In the genomic region with DNA sequence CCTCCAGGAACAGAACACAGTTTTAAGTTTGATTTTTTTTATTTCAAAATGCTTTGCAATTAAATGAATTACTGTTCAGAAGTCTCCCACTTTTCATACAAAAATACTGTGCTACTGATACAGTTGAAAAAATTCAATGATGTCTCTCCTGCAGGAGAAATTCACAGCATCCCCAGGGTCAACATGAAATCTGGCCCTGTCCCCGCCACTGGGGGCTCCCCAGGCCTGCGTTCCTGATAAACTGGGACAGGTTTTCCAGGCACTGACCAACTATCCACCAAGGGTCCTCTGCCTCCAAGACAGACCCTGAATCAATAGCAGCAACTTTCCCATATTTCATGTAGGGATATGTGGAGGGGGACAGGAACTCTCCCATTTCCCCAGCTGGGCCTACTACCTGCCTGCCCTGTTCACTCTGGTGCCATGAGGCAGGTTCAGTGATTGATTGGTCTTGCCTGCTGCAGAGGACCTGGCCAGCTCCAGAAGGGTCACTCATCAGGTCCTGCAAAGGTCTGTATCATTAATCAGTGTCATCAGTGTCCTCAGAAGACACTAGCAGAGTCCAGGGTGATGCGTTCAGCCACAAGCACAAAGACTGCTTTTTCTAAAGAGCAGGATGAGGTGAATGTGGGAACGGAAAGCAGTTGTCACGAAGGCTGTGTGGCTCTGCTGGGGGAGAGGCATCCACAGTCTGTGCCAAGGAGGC, we compare ENCODE assay signal across 15 cellular contexts. TPM values are rescaled to one million over a fixed set of nuclear protein-coding genes. Genes with fewer than 3 reads are reported as not detected.
DNase-seq lines count a peak whose midpoint lies in the region; ATAC-seq and TF ChIP-seq lines count a peak whose summit lies in the region.
"Had no signal": no experiment of that assay in that cellular context is flagged by ENCODE, and none has a peak within 500 bp of the region (broad histone marks: within the 10 kb centered on the region; RNA-seq: fewer than 3 reads in every experiment).

No MANE protein-coding gene starts in this region.

- H3K9me3 ChIP-seq in BE2C (no peaks in the 10 kb centered on the region), SU-DHL-6 (ENCODE audit: insufficient read depth, low read length) (no peaks in the 10 kb centered on the region), mesodermal cell (ENCODE audit: control insufficient read depth, low read length) (no peaks in the 10 kb centered on the region), trophoblast cell (ENCODE audit: insufficient read depth, low read depth, low read length) (peaks cover 2% of the 10 kb centered on the region), left lung (no peaks in the 10 kb centered on the region)
- H3K9me3 ChIP-seq: BLaER1 treated with 17β-estradiol and CSF1 and Interleukin-3, amounts not matched to agents 10 nM and 100 nM; gastroesophageal sphincter had no signal

- H3K4me1 ChIP-seq in BE2C: peaks cover 8% of the 10 kb centered on the region
- no peaks in the 10 kb centered on the region for H3K4me1 ChIP-seq in mesodermal cell (ENCODE audit: control insufficient read depth, insufficient read depth, low read length, poor library complexity, severe bottlenecking)
- H3K4me1 ChIP-seq in trophoblast cell (ENCODE audit: control insufficient read depth in 1 of 2, insufficient read depth in 2 of 2, low read length in 2 of 2): peaks cover 13 to 25% of the 10 kb centered on the region in 2 experiments
- H3K4me1 ChIP-seq in left lung: peaks cover 0 to 29% of the 10 kb centered on the region in 2 donors
- H3K4me1 ChIP-seq: gastroesophageal sphincter had no signal

- H3F3A ChIP-seq in SU-DHL-6 (ENCODE audit: insufficient read depth): peaks cover 12% of the 10 kb centered on the region

- H3K23ac ChIP-seq in trophoblast cell (ENCODE audit: low read length): no peak overlapping the region

- no peak overlapping the region for H3K4ac ChIP-seq in trophoblast cell (ENCODE audit: low read depth, low read length)

- no peak overlapping the region for H4K12ac ChIP-seq in trophoblast cell (ENCODE audit: low read depth, low read length)

- H2AFZ ChIP-seq in SU-DHL-6 (ENCODE audit: low read depth, low read length, severe bottlenecking): no peak overlapping the region
- no peak overlapping the region for H2AFZ ChIP-seq in trophoblast cell (ENCODE audit: insufficient read depth, low read length, poor library complexity)

- no peak overlapping the region for H3K18ac ChIP-seq in trophoblast cell (ENCODE audit: low read length)

- H3K9ac ChIP-seq in SU-DHL-6 (ENCODE audit: low read length) (no peak overlapping the region), trophoblast cell (ENCODE audit: low read length) (no peak overlapping the region)

- H3K27me3 ChIP-seq in BE2C (no peaks in the 10 kb centered on the region), SU-DHL-6 (ENCODE audit: low read length) (no peaks in the 10 kb centered on the region), trophoblast cell (ENCODE audit: insufficient read depth, low read length) (no peaks in the 10 kb centered on the region), left lung (no peaks in the 10 kb centered on the region)
- H3K27me3 ChIP-seq: BLaER1 treated with 17β-estradiol and CSF1 and Interleukin-3, amounts not matched to agents 10 nM and 100 nM; gastroesophageal sphincter had no signal

- no peaks in the 10 kb centered on the region for H3K79me1 ChIP-seq in trophoblast cell (ENCODE audit: low read length)

- H3K36me3 ChIP-seq in BE2C: peaks cover 52% of the 10 kb centered on the region
- no peaks in the 10 kb centered on the region for H3K36me3 ChIP-seq in SU-DHL-6 (ENCODE audit: low read length)
- H3K36me3 ChIP-seq in mesodermal cell (ENCODE audit: control insufficient read depth, insufficient read depth, low read length): peaks cover 64% of the 10 kb centered on the region
- peaks cover 62 to 63% of the 10 kb centered on the region in 2 experiments for H3K36me3 ChIP-seq in trophoblast cell (ENCODE audit: control insufficient read depth in 1 of 2, insufficient read depth in 2 of 2, low read length in 2 of 2)
- peaks cover 0 to 73% of the 10 kb centered on the region in 2 donors for H3K36me3 ChIP-seq in left lung

- TF ChIP-seq CTCF in BE2C (IDR thresholded peaks at IDR 0.05; ENCODE audit: low read depth, low read length): peak; percentile 23; the same call in 1 of the 2 replicates
- TF ChIP-seq CTCF in SU-DHL-6 (IDR thresholded peaks at IDR 0.05; ENCODE audit: insufficient read depth, low read length, poor library complexity, severe bottlenecking): no peak
- no peak for TF ChIP-seq CTCF in left lung (IDR thresholded peaks at IDR 0.05)

- no peak overlapping the region for H3K4me3 ChIP-seq in BE2C (ENCODE audit: low read depth, low read length)
- no peak overlapping the region for H3K4me3 ChIP-seq in SU-DHL-6 (ENCODE audit: insufficient read depth, low read length, poor library complexity, severe bottlenecking)
- no peak overlapping the region for H3K4me3 ChIP-seq in mesodermal cell (ENCODE audit: extremely low read depth, insufficient read depth, low read length, poor library complexity, severe bottlenecking)
- no peak overlapping the region for H3K4me3 ChIP-seq in trophoblast cell (ENCODE audit: low read depth, low read length)
- no peak overlapping the region for H3K4me3 ChIP-seq in left lung
- H3K4me3 ChIP-seq: BLaER1 treated with 17β-estradiol and CSF1 and Interleukin-3, amounts not matched to agents 10 nM and 100 nM; gastroesophageal sphincter had no signal

- H3K79me2 ChIP-seq in SU-DHL-6 (ENCODE audit: insufficient read depth, low read length): no peaks in the 10 kb centered on the region; the same call in none of the 2 replicates
- no peaks in the 10 kb centered on the region for H3K79me2 ChIP-seq in trophoblast cell (ENCODE audit: control insufficient read depth, insufficient read depth, low read length, poor library complexity)

- no peak overlapping the region for H2BK12ac ChIP-seq in trophoblast cell (ENCODE audit: low read length)

- no peak overlapping the region for H4K8ac ChIP-seq in trophoblast cell (ENCODE audit: low read depth, low read length)

- WGBS in mesodermal cell (ENCODE audit: insufficient coverage in 2 of 2), 2 experiments: 100% methylated on average over 2 to 3 of the region's 5 CpGs
- no CpG with 5 or more reads among the region's 5 CpGs for WGBS in trophoblast cell (ENCODE audit: extremely low coverage, insufficient coverage, insufficient read length)

- intact Hi-C loops in left lung (cut with DNase I): no loop called here

- no peaks in the 10 kb centered on the region for H4K20me1 ChIP-seq in SU-DHL-6 (ENCODE audit: low read depth, low read length)

- DNase-seq in BE2C: no peak
- DNase-seq in DMS53 (lab: John Stamatoyannopoulos, UW): peak; percentile 14
- no peak for DNase-seq in trophoblast cell
- DNase-seq in left lung: no peak
- DNase-seq: activated naive CD8-positive, alpha-beta T cell treated with anti-CD3 and anti-CD28 coated beads, Interleukin-2, amount 10 ng/mL, durations not matched to agents 7 days and 5 days; cerebellar nuclear complex; immature natural killer cell; mesendoderm; NCI-H82; stimulated activated CD4-positive, alpha-beta T cell treated with anti-CD3 and anti-CD28 coated beads, Interleukin-12 subunit alpha, Interleukin-12 subunit beta, amount 100 ng/mL, for 4 hours had no signal

- H2AK5ac ChIP-seq in trophoblast cell (ENCODE audit: low read length): no peak overlapping the region

- H3K14ac ChIP-seq in trophoblast cell (ENCODE audit: low read length): no peak overlapping the region

- H3K27ac ChIP-seq in SU-DHL-6 (ENCODE audit: low read depth, low read length) (peak overlapping the region; percentile 55), mesodermal cell (ENCODE audit: low read depth, low read length, severe bottlenecking) (peak overlapping the region; percentile 57), trophoblast cell (ENCODE audit: low read depth, low read length) (no peak overlapping the region), left lung (no peak overlapping the region)
- H3K27ac ChIP-seq: gastroesophageal sphincter had no signal

- no peak overlapping the region for H2BK120ac ChIP-seq in trophoblast cell (ENCODE audit: insufficient read depth, low read length, poor library complexity)

- no peak overlapping the region for H4K91ac ChIP-seq in trophoblast cell (ENCODE audit: low read depth, low read length)

- H3K4me2 ChIP-seq in SU-DHL-6 (ENCODE audit: low read depth, low read length, poor library complexity, severe bottlenecking): no peak overlapping the region
- no peak overlapping the region for H3K4me2 ChIP-seq in trophoblast cell (ENCODE audit: low read length)

- H2BK5ac ChIP-seq in trophoblast cell (ENCODE audit: low read depth, low read length, poor library complexity): no peak overlapping the region

- no peak for ATAC-seq in left lung
- ATAC-seq in GM21390 (IDR thresholded peaks at IDR 0.05; ENCODE audit: unreplicated experiment): no peak
- ATAC-seq: gastroesophageal sphincter had no signal

- H3K9me2 ChIP-seq in SU-DHL-6 (replicated peaks; ENCODE audit: insufficient read depth, low read length): no peaks in the 10 kb centered on the region

RNA-seq across cellular contexts. Expression of a gene that starts 43.4 kb away (rescaled TPM):
- polyA plus RNA-seq in BE2C (2012; ENCODE audit: insufficient read depth, insufficient read length, low read depth): 107 TPM
- 29.5 TPM for polyA plus RNA-seq in mesodermal cell (2013, experiment 1 of 2)
- 25.3 TPM for polyA plus RNA-seq in mesodermal cell (2013, experiment 2 of 2)
- polyA plus RNA-seq in trophoblast cell (2013): 26.1 and 26.7 TPM in 2 replicates
- total RNA-seq in left lung: 10 to 100 TPM; 32.3 to 60.5 TPM

Comparison
In these comparisons a context has a peak if more than half of its experiments do, and no peak if none do; other contexts are left out.
1. H3K27ac ChIP-seq: peak in SU-DHL-6 (single experiment) and mesodermal cell (single experiment); none in trophoblast cell (single experiment) and left lung (0 of 2).